Comparison of ENCODE assay signal across 24 cellular contexts in the genomic region with DNA sequence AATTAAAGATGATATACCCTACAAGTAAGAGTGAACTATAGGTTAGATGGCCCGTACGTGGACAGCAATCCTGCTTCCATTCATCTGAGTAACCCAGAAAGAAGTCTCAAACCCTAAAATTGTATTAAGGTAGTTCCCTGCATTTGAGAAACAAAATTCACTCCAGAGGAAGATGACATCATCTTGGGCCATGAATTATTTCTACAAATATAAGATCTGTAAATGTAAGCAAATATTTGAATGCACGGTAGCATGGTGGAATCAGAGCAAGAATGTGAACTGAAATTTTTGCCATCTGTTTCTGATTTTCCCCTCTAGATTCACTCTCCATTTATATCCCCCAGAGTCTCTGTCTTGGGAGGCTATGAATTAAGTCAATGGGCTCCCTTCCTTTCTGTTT.
"Had no signal": no experiment of that assay in that cellular context is flagged by ENCODE, and none has a peak within 500 bp of the region (broad histone marks: within the 10 kb centered on the region; RNA-seq: fewer than 3 reads in every experiment).

No MANE protein-coding gene starts in this region.

- FAIRE-seq: endothelial cell of umbilical vein, islet of Langerhans, keratinocyte had no signal

- H3K27me3 ChIP-seq: dorsolateral prefrontal cortex, esophagus muscularis mucosa, gastrocnemius medialis, heart right ventricle, left lung had no signal

- ATAC-seq: gastrocnemius medialis; left cardiac atrium; left lung; left ventricle myocardium superior; lower lobe of right lung; mucosa of descending colon; naive thymus-derived CD8-positive, alpha-beta T cell had no signal

- H3K27ac ChIP-seq: coronary artery, dorsolateral prefrontal cortex, esophagus muscularis mucosa, gastrocnemius medialis, heart right ventricle, left lung, lower lobe of right lung had no signal

- H3K9me3 ChIP-seq: esophagus muscularis mucosa, gastrocnemius medialis, left lung, lower lobe of right lung, mucosa of descending colon had no signal

- H3K36me3 ChIP-seq: esophagus muscularis mucosa, gastrocnemius medialis, heart right ventricle, left lung, lower lobe of right lung had no signal

- H3K4me3 ChIP-seq: coronary artery, dorsolateral prefrontal cortex, esophagus muscularis mucosa, gastrocnemius medialis, heart right ventricle, left lung, lower lobe of right lung, mucosa of descending colon had no signal

- DNase-seq: dermis blood vessel endothelial cell; dorsolateral prefrontal cortex; effector CD4-positive, alpha-beta T cell; effector memory CD4-positive, alpha-beta T cell; foreskin fibroblast; foreskin melanocyte; gastrocnemius medialis; glutamatergic neuron; head of caudate nucleus; heart right ventricle; hippocampal formation; left cardiac atrium; left lung; left ventricle myocardium superior; lower lobe of right lung; mesenchymal stem cell; mucosa of descending colon; naive B cell; naive thymus-derived CD8-positive, alpha-beta T cell had no signal
